ENCODE assay signal across 8 cellular contexts in genomic region chr14:102694530-102695171, GRCh38.
DNase-seq lines count a peak whose midpoint lies in the region; ATAC-seq and TF ChIP-seq lines count a peak whose summit lies in the region.

No MANE protein-coding gene starts in this region.

- no peaks in the 10 kb centered on the region for H3K27me3 ChIP-seq in GM23338 (ENCODE audit: insufficient read depth)
- no peaks in the 10 kb centered on the region for H3K27me3 ChIP-seq in lower lobe of right lung (ENCODE audit: low read depth)

- peaks cover 21% of the 10 kb centered on the region for H4K20me1 ChIP-seq in GM23338 (replicated peaks; ENCODE audit: insufficient read depth)

- DNase-seq in Ammon's horn (ENCODE audit: low spot score), result peak; percentile 86
- DNase-seq in GM23338 (ENCODE audit: low spot score), result peak; percentile 96
- peak; percentile 67 to 86 for DNase-seq in NCI-H446 (lab: John Stamatoyannopoulos, UW)
- peak; percentile 24 for DNase-seq in activated CD4-positive, alpha-beta T cell treated with anti-CD3 and anti-CD28 coated beads for 1 hour
- DNase-seq in effector CD4-positive, alpha-beta T cell, result peak; percentile 58
- no peak for DNase-seq in lower lobe of right lung
- peak; percentile 2 for DNase-seq in stimulated activated CD8-positive, alpha-beta memory T cell treated with anti-CD3 and anti-CD28 coated beads, Interleukin-15, amount 100 ng/mL, for 24 hours (ENCODE audit: low read depth)

- peaks cover 11% of the 10 kb centered on the region for H3K4me1 ChIP-seq in GM23338 (ENCODE audit: insufficient read depth)
- H3K4me1 ChIP-seq in lower lobe of right lung, result peaks cover 31% of the 10 kb centered on the region

- no peak overlapping the region for H3K4me3 ChIP-seq in GM23338
- no peak overlapping the region for H3K4me3 ChIP-seq in lower lobe of right lung

- H3K4me1 Mint-ChIP-seq in GM23338, result peaks cover 23% of the 10 kb centered on the region

- H2AFZ ChIP-seq in GM23338, result no peak overlapping the region

- no peaks in the 10 kb centered on the region for H3K27me3 Mint-ChIP-seq in GM23338 (ENCODE audit: insufficient read depth, low read depth, poor library complexity)

- no peak overlapping the region for H3K4me3 Mint-ChIP-seq in GM23338

- no peaks in the 10 kb centered on the region for H3K9me2 ChIP-seq in GM23338 (ENCODE audit: insufficient read depth)

- peak; percentile 81 for ATAC-seq in GM23338
- peak; percentile 78 to 85 for ATAC-seq in lower lobe of right lung
- no peak for ATAC-seq in GM18502 (IDR thresholded peaks at IDR 0.05; ENCODE audit: poor library complexity, unreplicated experiment)

- no peak overlapping the region for H3K4me2 ChIP-seq in GM23338

- H3K36me3 ChIP-seq in GM23338 (ENCODE audit: insufficient read depth), result no peaks in the 10 kb centered on the region
- no peaks in the 10 kb centered on the region for H3K36me3 ChIP-seq in lower lobe of right lung

- no peaks in the 10 kb centered on the region for H3K9me3 Mint-ChIP-seq in GM23338

- peak; percentile 77 to 79 for TF ChIP-seq CTCF in GM23338 (conservative IDR thresholded peaks at IDR 0.05; ENCODE audit: low read depth in 2 of 2)
- TF ChIP-seq CTCF in lower lobe of right lung (IDR thresholded peaks at IDR 0.05), result peak; percentile 78

- H3K36me3 Mint-ChIP-seq in GM23338 (ENCODE audit: low read depth), result no peaks in the 10 kb centered on the region

- peaks cover 5% of the 10 kb centered on the region for H3F3A ChIP-seq in GM23338 (replicated peaks; ENCODE audit: low read depth)

- peaks cover 69% of the 10 kb centered on the region for H3K79me2 ChIP-seq in GM23338 (replicated peaks; ENCODE audit: insufficient read depth)

- intact Hi-C loops in lower lobe of right lung (cut with DNase I), result no loop called here

- H3K9me3 ChIP-seq in lower lobe of right lung, result no peaks in the 10 kb centered on the region

- H3K27ac Mint-ChIP-seq in GM23338, result no peak overlapping the region

- H3K27ac ChIP-seq in GM23338 (ENCODE audit: low read depth), result no peak overlapping the region
- H3K27ac ChIP-seq in lower lobe of right lung, result no peak overlapping the region

TF ChIP-seq in GM23338, 12 proteins besides CTCF, POLR2A, EP300 and RAD21:
- no peak for TF ChIP-seq REST (IDR thresholded peaks at IDR 0.05; ENCODE audit: unreplicated experiment)
- no peak for TF ChIP-seq ZNF462 (CRISPR knock-in tag; IDR thresholded peaks at IDR 0.05)
- no peak for TF ChIP-seq POLR2AphosphoS5 (IDR thresholded peaks at IDR 0.05; ENCODE audit: low read depth)
- TF ChIP-seq JUNB (IDR thresholded peaks at IDR 0.05; ENCODE audit: unreplicated experiment), result no peak
- TF ChIP-seq STAT1 (IDR thresholded peaks at IDR 0.05; ENCODE audit: unreplicated experiment), result no peak
- TF ChIP-seq EZH2 (IDR thresholded peaks at IDR 0.05; ENCODE audit: low read depth, unreplicated experiment), result no peak
